In the genomic region with DNA sequence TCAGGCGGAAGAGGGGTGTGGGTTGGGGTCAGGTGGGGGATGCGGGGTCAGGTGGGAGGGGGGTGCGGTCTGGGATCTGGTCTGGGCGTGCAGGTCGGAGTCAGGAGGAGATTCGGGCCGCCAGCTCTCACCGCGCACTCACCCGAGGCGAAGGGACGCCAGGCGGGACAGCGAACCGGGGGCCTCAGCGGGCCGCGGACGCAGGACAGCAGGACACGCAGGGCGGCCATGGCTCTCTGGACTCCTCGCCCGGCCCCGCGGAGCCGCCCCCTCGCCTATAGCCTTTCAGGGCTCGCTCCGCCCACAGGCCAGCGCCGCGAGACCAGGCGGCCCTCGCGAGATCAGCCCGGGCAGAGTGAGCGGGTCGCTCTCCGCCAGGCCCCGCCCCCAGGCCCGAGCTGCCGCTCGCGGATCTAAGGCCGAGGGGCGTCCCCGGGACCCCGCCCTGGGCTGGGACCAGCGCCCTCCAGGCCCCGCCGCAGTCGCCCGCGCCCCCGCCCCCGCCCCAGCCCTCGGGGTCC, we compare ENCODE assay signal across 8 cellular contexts. TPM values are rescaled to one million over a fixed set of nuclear protein-coding genes. Genes with fewer than 3 reads are reported as not detected.
DNase-seq lines count a peak whose midpoint lies in the region; ATAC-seq and TF ChIP-seq lines count a peak whose summit lies in the region.

A gene (minus strand): TSS at position 251 of the 521 bp plus-strand sequence. CDS start 21 bp downstream, at position 230.

- H3K27ac Mint-ChIP-seq in activated naive CD8-positive, alpha-beta T cell, result peak within 1 kb of the TSS; percentile 76
- H3K27ac Mint-ChIP-seq in glutamatergic neuron (ENCODE audit: unreplicated experiment) (peak within 1 kb of the TSS; percentile 73), osteocyte (ENCODE audit: unreplicated experiment) (peak within 1 kb of the TSS; percentile 87)

- no peaks in the 10 kb centered on the region for H3K9me3 ChIP-seq in thoracic aorta

- H3K4me1 Mint-ChIP-seq in activated naive CD8-positive, alpha-beta T cell (ENCODE audit: low read depth), result peaks cover 16% of the 10 kb centered on the region
- H3K4me1 Mint-ChIP-seq in glutamatergic neuron (ENCODE audit: low read depth, unreplicated experiment) (peaks cover 6% of the 10 kb centered on the region), osteocyte (ENCODE audit: unreplicated experiment) (peaks cover 11% of the 10 kb centered on the region)

- H3K4me3 ChIP-seq in GM08714 (ENCODE audit: low read length) (peak within 1 kb of the TSS; percentile 70), thoracic aorta (peak within 1 kb of the TSS; percentile 86)

- H3K27me3 ChIP-seq in thoracic aorta (replicated peaks; ENCODE audit: insufficient read depth), result no peaks in the 10 kb centered on the region

- peaks cover 24% of the 10 kb centered on the region for H3K36me3 ChIP-seq in thoracic aorta

- peak within 1 kb of the TSS; percentile 56 to 58 for H3K27ac ChIP-seq in thoracic aorta

- no peaks in the 10 kb centered on the region for H3K27me3 Mint-ChIP-seq in activated naive CD8-positive, alpha-beta T cell
- H3K27me3 Mint-ChIP-seq in glutamatergic neuron (ENCODE audit: unreplicated experiment) (peaks cover 14% of the 10 kb centered on the region), osteocyte (ENCODE audit: unreplicated experiment) (no peaks in the 10 kb centered on the region)

- TF ChIP-seq CTCF in glutamatergic neuron (IDR thresholded peaks at IDR 0.05; ENCODE audit: partially characterized antibody, unreplicated experiment), result no peak
- no peak for TF ChIP-seq CTCF in osteocyte (IDR thresholded peaks at IDR 0.05)
- no peak for TF ChIP-seq CTCF in thoracic aorta (IDR thresholded peaks at IDR 0.05)

- ATAC-seq in HG02623 (IDR thresholded peaks at IDR 0.05; ENCODE audit: unreplicated experiment) (peak; percentile 94), thoracic aorta (ENCODE audit: insufficient number of reproducible peaks, low FRiP score, low read depth) (peak; percentile 91)

- H3K4me3 Mint-ChIP-seq in activated naive CD8-positive, alpha-beta T cell, result peak within 1 kb of the TSS; percentile 85
- H3K4me3 Mint-ChIP-seq in glutamatergic neuron (ENCODE audit: unreplicated experiment), result peak within 1 kb of the TSS; percentile 89
- H3K4me3 Mint-ChIP-seq in osteocyte (ENCODE audit: unreplicated experiment), result peak within 1 kb of the TSS; percentile 86

- H3K9me3 Mint-ChIP-seq in activated naive CD8-positive, alpha-beta T cell (ENCODE audit: low read depth), result no peaks in the 10 kb centered on the region
- H3K9me3 Mint-ChIP-seq in glutamatergic neuron (ENCODE audit: unreplicated experiment) (peaks cover 11% of the 10 kb centered on the region), osteocyte (ENCODE audit: unreplicated experiment) (no peaks in the 10 kb centered on the region)

- H3K36me3 Mint-ChIP-seq in activated naive CD8-positive, alpha-beta T cell, result peaks cover 3% of the 10 kb centered on the region
- peaks cover 8% of the 10 kb centered on the region for H3K36me3 Mint-ChIP-seq in glutamatergic neuron (ENCODE audit: unreplicated experiment)
- peaks cover 12% of the 10 kb centered on the region for H3K36me3 Mint-ChIP-seq in osteocyte (ENCODE audit: unreplicated experiment)

- DNase-seq in NCI-H1092 treated with DMSO at 0.1 percent for 48 hours (lab: John Stamatoyannopoulos, UW), result peak; percentile 88
- peak; percentile 86 for DNase-seq in SKM-1 treated with dmso at 0.1 percent for 144 hours (lab: John Stamatoyannopoulos, UW; ENCODE audit: unreplicated experiment)
- peak; percentile 99 for DNase-seq in glutamatergic neuron
- peak; percentile 99 for DNase-seq in osteocyte (ENCODE audit: extremely low spot score, unreplicated experiment)
- DNase-seq in thoracic aorta (ENCODE audit: low spot score), result peak; percentile 81

- H3K4me1 ChIP-seq in thoracic aorta (ENCODE audit: control insufficient read depth in 1 of 2, low read depth in 2 of 2), result peaks cover 12 to 22% of the 10 kb centered on the region in 2 donors

RNA-seq across cellular contexts. Expression of the gene that starts here (rescaled TPM):
- total RNA-seq in glutamatergic neuron (ENCODE audit: unreplicated experiment), result 64.2 TPM
- 62.9 and 65.1 TPM in 2 replicates for total RNA-seq in osteocyte
- total RNA-seq in thoracic aorta, result 10 to 100 TPM; 27.5 to 64.6 TPM

Comparison
In these comparisons a context has a peak if more than half of its experiments do, and no peak if none do; other contexts are left out.
1. Peak in every context shown above with its lines: DNase-seq, ATAC-seq, H3K4me3 ChIP-seq and H3K27ac ChIP-seq.